In the genomic region with DNA sequence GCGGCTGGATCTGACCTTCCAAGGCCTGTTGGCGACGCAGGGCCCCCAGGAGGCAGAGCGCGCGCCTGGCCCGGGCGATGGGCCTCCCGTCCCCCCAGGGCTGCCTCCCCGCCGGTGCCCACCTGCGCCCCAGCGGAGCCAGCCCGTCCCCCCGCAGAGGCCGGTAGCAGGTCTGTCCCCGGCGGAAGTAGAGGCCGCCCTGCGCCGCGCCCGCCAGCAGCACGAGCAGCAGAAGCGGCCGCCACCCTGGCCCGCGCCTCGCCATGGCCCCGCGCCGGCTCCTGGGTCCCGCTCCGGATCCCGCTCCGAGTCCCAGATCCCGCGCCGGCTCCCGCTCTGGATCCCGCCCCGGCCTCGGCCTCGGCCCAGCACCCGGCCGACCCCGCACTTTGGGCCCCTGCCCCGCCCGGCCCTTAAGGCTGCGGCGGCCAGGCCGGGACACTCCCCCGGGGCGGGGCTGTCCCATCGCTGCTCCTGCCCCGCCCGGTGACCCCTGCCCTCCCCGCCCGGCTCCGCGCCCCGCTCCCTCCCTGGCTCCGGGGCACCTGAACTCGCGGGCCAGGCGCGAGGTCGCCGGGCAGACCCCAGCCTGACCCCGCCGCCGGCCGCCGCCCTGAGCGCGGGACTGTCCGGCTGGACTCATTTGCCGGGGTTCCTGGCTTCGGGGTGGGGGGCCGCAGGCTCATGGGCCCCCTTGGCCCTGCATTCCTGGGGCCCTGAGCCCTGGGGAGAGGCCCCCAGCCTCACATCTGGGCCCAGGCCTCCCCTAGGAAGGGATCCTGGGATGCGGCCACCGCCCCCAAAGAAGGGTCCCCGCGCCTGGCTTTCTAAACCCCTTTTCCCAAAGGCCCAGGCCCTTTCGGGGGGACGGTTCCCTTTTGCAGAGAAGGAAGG, we compare ENCODE assay signal across 8 cellular contexts.
DNase-seq lines count a peak whose midpoint lies in the region; ATAC-seq and TF ChIP-seq lines count a peak whose summit lies in the region.

TSS of gene CTSZ (minus strand) at position 391 of the 894 bp plus-strand sequence. CDS start at position 265, 126 bp downstream.

- H3K4me3 ChIP-seq in GM06990 (replicated peaks; ENCODE audit: low read depth, low read length), result peak within 1 kb of the TSS; percentile 76

- DNase-seq in GM06990 (ENCODE audit: extremely low read depth, insufficient read length) (peak; percentile 78), UCSD-AML1 (lab: John Stamatoyannopoulos, UW; ENCODE audit: unreplicated experiment) (peak; percentile 61), left kidney (ENCODE audit: low read depth, low spot score) (peak; percentile 78), NCI-H1092 (lab: John Stamatoyannopoulos, UW) (no peak)
- peak; percentile 21 for DNase-seq in stimulated activated CD8-positive, alpha-beta memory T cell treated with anti-CD3 and anti-CD28 coated beads, Interleukin-12 subunit alpha, Interleukin-12 subunit beta, amount 100 ng/mL, for 4 hours (ENCODE audit: low read depth)

- TF ChIP-seq CTCF in GM06990 (IDR thresholded peaks at IDR 0.05; ENCODE audit: insufficient read depth, low read length, poor library complexity, severe bottlenecking), result no peak

- ATAC-seq in HG02870 (IDR thresholded peaks at IDR 0.05; ENCODE audit: unreplicated experiment) (peak; percentile 26), GM18519 (IDR thresholded peaks at IDR 0.05; ENCODE audit: low FRiP score, unreplicated experiment) (no peak)

- H3K36me3 ChIP-seq in GM06990 (ENCODE audit: control insufficient read depth, insufficient read depth, low read length), result peaks cover 16% of the 10 kb centered on the region

- H3K27ac ChIP-seq in cingulate gyrus (ENCODE audit: low read depth, low read length), result peak within 1 kb of the TSS; percentile 60

- H3K27me3 ChIP-seq in GM06990 (replicated peaks; ENCODE audit: control insufficient read depth, insufficient read depth, low read length), result no peaks in the 10 kb centered on the region
